Comparison of ENCODE assay signal across 16 cellular contexts in the genomic region with DNA sequence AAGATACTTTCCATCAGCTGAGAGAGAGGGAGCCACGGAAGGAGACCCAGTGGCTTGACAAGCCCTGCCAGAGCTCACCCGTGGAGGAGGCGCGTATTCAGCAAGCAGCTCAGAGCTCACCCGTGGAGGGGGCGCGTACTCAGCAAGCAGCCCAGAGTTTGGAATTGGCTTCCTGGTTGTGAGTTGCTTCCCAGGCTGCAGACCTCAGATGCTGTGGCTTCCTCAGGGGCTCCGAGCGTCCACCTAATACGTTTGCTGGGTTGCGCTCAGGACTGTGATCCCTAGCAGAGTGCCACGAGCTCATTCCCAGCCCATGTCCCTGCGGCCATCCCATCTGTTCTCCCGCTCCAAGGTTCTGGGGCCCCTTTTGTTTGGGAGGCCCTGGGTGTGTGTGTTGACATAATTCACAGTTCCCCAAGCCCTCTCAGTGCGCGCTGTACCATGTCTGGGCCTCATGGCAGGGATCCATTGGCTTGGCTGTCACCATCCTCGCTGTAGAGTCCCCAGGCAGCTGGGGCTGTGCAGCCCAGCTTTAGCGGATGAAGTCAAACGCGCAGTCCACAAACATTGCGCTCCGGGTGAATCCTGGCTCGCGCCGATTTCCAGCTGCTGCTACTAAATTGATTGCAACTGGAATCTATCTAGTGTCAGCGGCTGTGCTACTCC. TPM values are rescaled to one million over a fixed set of nuclear protein-coding genes. Genes with fewer than 3 reads are reported as not detected.
A peak's percentile ranks its signal among the peaks of the same experiment; 100 is the strongest.
DNase-seq lines count a peak whose midpoint lies in the region; ATAC-seq and TF ChIP-seq lines count a peak whose summit lies in the region.
"Had no signal": no experiment of that assay in that cellular context is flagged by ENCODE, and none has a peak within 500 bp of the region (broad histone marks: within the 10 kb centered on the region; RNA-seq: fewer than 3 reads in every experiment).

No MANE protein-coding gene starts in this region.

- H3F3A ChIP-seq in SK-N-SH (replicated peaks; ENCODE audit: insufficient read depth): no peaks in the 10 kb centered on the region

- no peak overlapping the region for H3K4me2 ChIP-seq in SK-N-SH

- no peak overlapping the region for H2AFZ ChIP-seq in SK-N-SH (ENCODE audit: low read depth)

- no peaks in the 10 kb centered on the region for H3K36me3 ChIP-seq in SK-N-SH (replicated peaks in 1 of 2; ENCODE audit: control insufficient read depth in 1 of 2, insufficient read depth in 2 of 2, low read length in 1 of 2)
- H3K36me3 ChIP-seq in brain microvascular endothelial cell (replicated peaks): no peaks in the 10 kb centered on the region
- H3K36me3 ChIP-seq in upper lobe of right lung: no peaks in the 10 kb centered on the region
- H3K36me3 ChIP-seq: upper lobe of left lung had no signal

- 55% methylated on average over 8 of the region's 26 CpGs for WGBS in SK-N-SH (ENCODE audit: low lambda C conversion rate)

- H3K9me3 Mint-ChIP-seq in chondrocyte (ENCODE audit: low read depth): no peaks in the 10 kb centered on the region
- H3K9me3 Mint-ChIP-seq: naive thymus-derived CD4-positive, alpha-beta T cell had no signal

- H3K4me3 Mint-ChIP-seq in chondrocyte (ENCODE audit: unreplicated experiment): no peak overlapping the region
- H3K4me3 Mint-ChIP-seq: naive thymus-derived CD4-positive, alpha-beta T cell had no signal

- ATAC-seq in SK-N-SH treated with all-trans-retinoic acid at 6 μM for 48 hours: no peak
- ATAC-seq in upper lobe of right lung: no peak
- no peak for ATAC-seq in GM19452 (IDR thresholded peaks at IDR 0.05; ENCODE audit: unreplicated experiment)
- no peak for ATAC-seq in HG03095 (IDR thresholded peaks at IDR 0.05; ENCODE audit: unreplicated experiment)
- ATAC-seq: naive thymus-derived CD4-positive, alpha-beta T cell had no signal

- no peak for TF ChIP-seq CTCF in SK-N-SH (IDR thresholded peaks at IDR 0.05)
- TF ChIP-seq CTCF in brain microvascular endothelial cell (IDR thresholded peaks at IDR 0.05; ENCODE audit: low read depth, low read length, missing control alignments): no peak
- no peak for TF ChIP-seq CTCF in upper lobe of right lung (IDR thresholded peaks at IDR 0.05)
- no peak for TF ChIP-seq CTCF in chondrocyte (IDR thresholded peaks at IDR 0.05)

- H3K9me3 ChIP-seq in SK-N-SH (no peaks in the 10 kb centered on the region), upper lobe of right lung (no peaks in the 10 kb centered on the region)
- H3K9me3 ChIP-seq: upper lobe of left lung had no signal

- H3K27ac Mint-ChIP-seq in chondrocyte (ENCODE audit: unreplicated experiment): no peak overlapping the region
- H3K27ac Mint-ChIP-seq: naive thymus-derived CD4-positive, alpha-beta T cell had no signal

- in situ Hi-C loops in brain microvascular endothelial cell (cut with HindIII; ENCODE audit: low pct_ligation_motif_present, low sequenced_read_pairs): no loop called here

- H3K27me3 ChIP-seq in SK-N-SH (ENCODE audit: insufficient read depth) (no peaks in the 10 kb centered on the region), brain microvascular endothelial cell (replicated peaks) (peaks cover 19% of the 10 kb centered on the region), upper lobe of right lung (peaks cover 58% of the 10 kb centered on the region)

- no peaks in the 10 kb centered on the region for H4K20me1 ChIP-seq in SK-N-SH (ENCODE audit: insufficient read depth)

- no peak overlapping the region for H3K9ac ChIP-seq in SK-N-SH

- peaks cover 5% of the 10 kb centered on the region for H3K4me1 Mint-ChIP-seq in chondrocyte (ENCODE audit: low read depth)

- CTCF ChIA-PET in SK-N-SH (lab: Yijun Ruan, JAX): interaction anchor here (1.1 to 7.2 kb wide), 10 partner anchors 14 to 1317 kb away, joined by 3 to 70 read pairs (median 20); no protein-coding TSS in a partner anchor

- no peaks in the 10 kb centered on the region for H3K36me3 Mint-ChIP-seq in chondrocyte (ENCODE audit: low read depth)

- TF ChIP-seq EP300 in SK-N-SH (IDR thresholded peaks at IDR 0.05; ENCODE audit: borderline replicate concordance in 1 of 2, low read depth in 1 of 2, low read length in 1 of 2): no peak

- H3K27me3 Mint-ChIP-seq in chondrocyte (ENCODE audit: low read depth): peaks cover 45% of the 10 kb centered on the region

- H3K79me2 ChIP-seq in SK-N-SH (ENCODE audit: insufficient read depth): no peaks in the 10 kb centered on the region

- DNase-seq in SK-N-SH (peak; percentile 49), brain microvascular endothelial cell (no peak), middle frontal gyrus (ENCODE audit: extremely low spot score, low spot score) (peak; percentile 60), upper lobe of right lung (peak; percentile 51), chondrocyte (ENCODE audit: low spot score) (no peak)
- DNase-seq: activated effector memory CD4-positive, alpha-beta T cell treated with anti-CD3 and anti-CD28 coated beads, Interleukin-2, amount 50 U/mL, for 16 hours; Calu3; MM.1S; naive thymus-derived CD4-positive, alpha-beta T cell; NCI-H446 treated with DMSO at 0.1 percent for 48 hours; stimulated activated CD4-positive, alpha-beta T cell treated with anti-CD3 and anti-CD28 coated beads, Interleukin-4, amount 100 ng/mL, for 4 hours; upper lobe of left lung had no signal

- POLR2A ChIA-PET in SK-N-SH (lab: Yijun Ruan, JAX): interaction anchor here (1.6 kb wide), 1 partner anchor 807 kb away, joined by 4 read pairs; no protein-coding TSS in a partner anchor

- H3K4me3 ChIP-seq in SK-N-SH (ENCODE audit: low read depth in 2 of 2, low read length in 1 of 2): no peak overlapping the region
- peak overlapping the region; percentile 1 for H3K4me3 ChIP-seq in brain microvascular endothelial cell (ENCODE audit: low read depth, low read length)
- H3K4me3 ChIP-seq in upper lobe of right lung: no peak overlapping the region

- peaks cover 0 to 26% of the 10 kb centered on the region in 2 experiments; a peak in 1 of 4 replicates for H3K4me1 ChIP-seq in SK-N-SH (ENCODE audit: control insufficient read depth in 1 of 2, insufficient read depth in 2 of 2, low read depth in 1 of 2, low read length in 1 of 2)
- no peaks in the 10 kb centered on the region for H3K4me1 ChIP-seq in upper lobe of right lung

- TF ChIP-seq RAD21 in SK-N-SH (IDR thresholded peaks at IDR 0.05; ENCODE audit: low read length): no peak

- intact Hi-C loops in upper lobe of right lung (cut with DNase I): no loop called here

- H3K27ac ChIP-seq in SK-N-SH (ENCODE audit: low read depth in 2 of 2, low read length in 1 of 2): no peak overlapping the region
- peak overlapping the region; percentile 21 for H3K27ac ChIP-seq in brain microvascular endothelial cell
- H3K27ac ChIP-seq in upper lobe of right lung: no peak overlapping the region
- H3K27ac ChIP-seq: upper lobe of left lung had no signal

- H3K9me2 ChIP-seq in SK-N-SH: no peaks in the 10 kb centered on the region

TF ChIP-seq in SK-N-SH, 30 proteins besides CTCF, POLR2A, EP300 and RAD21:
- TF ChIP-seq, protein P1, sequence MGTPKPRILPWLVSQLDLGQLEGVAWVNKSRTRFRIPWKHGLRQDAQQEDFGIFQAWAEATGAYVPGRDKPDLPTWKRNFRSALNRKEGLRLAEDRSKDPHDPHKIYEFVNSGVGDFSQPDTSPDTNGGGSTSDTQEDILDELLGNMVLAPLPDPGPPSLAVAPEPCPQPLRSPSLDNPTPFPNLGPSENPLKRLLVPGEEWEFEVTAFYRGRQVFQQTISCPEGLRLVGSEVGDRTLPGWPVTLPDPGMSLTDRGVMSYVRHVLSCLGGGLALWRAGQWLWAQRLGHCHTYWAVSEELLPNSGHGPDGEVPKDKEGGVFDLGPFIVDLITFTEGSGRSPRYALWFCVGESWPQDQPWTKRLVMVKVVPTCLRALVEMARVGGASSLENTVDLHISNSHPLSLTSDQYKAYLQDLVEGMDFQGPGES (IDR thresholded peaks at IDR 0.05; ENCODE audit: low read depth, low read length): no peak

TF ChIP-seq in SK-N-SH treated with all-trans-retinoic acid at 6 μM for 48 hours, 23 proteins besides CTCF, POLR2A, EP300 and RAD21:
- no peak for TF ChIP-seq TCF4 (CRISPR knock-in tag; IDR thresholded peaks at IDR 0.05; ENCODE audit: borderline replicate concordance)
- no peak for TF ChIP-seq CSDC2 (CRISPR knock-in tag; IDR thresholded peaks at IDR 0.05)
- no peak for TF ChIP-seq OSR1 (CRISPR knock-in tag; IDR thresholded peaks at IDR 0.05)
- TF ChIP-seq, protein P2, sequence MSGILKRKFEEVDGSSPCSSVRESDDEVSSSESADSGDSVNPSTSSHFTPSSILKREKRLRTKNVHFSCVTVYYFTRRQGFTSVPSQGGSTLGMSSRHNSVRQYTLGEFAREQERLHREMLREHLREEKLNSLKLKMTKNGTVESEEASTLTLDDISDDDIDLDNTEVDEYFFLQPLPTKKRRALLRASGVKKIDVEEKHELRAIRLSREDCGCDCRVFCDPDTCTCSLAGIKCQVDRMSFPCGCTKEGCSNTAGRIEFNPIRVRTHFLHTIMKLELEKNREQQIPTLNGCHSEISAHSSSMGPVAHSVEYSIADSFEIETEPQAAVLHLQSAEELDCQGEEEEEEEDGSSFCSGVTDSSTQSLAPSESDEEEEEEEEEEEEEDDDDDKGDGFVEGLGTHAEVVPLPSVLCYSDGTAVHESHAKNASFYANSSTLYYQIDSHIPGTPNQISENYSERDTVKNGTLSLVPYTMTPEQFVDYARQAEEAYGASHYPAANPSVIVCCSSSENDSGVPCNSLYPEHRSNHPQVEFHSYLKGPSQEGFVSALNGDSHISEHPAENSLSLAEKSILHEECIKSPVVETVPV (CRISPR knock-in tag; IDR thresholded peaks at IDR 0.05): no peak
- TF ChIP-seq, protein P3, sequence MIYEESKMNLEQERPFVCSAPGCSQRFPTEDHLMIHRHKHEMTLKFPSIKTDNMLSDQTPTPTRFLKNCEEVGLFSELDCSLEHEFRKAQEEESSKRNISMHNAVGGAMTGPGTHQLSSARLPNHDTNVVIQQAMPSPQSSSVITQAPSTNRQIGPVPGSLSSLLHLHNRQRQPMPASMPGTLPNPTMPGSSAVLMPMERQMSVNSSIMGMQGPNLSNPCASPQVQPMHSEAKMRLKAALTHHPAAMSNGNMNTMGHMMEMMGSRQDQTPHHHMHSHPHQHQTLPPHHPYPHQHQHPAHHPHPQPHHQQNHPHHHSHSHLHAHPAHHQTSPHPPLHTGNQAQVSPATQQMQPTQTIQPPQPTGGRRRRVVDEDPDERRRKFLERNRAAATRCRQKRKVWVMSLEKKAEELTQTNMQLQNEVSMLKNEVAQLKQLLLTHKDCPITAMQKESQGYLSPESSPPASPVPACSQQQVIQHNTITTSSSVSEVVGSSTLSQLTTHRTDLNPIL (CRISPR knock-in tag; IDR thresholded peaks at IDR 0.05; ENCODE audit: low read depth): no peak
- TF ChIP-seq ZFP3 (CRISPR knock-in tag; IDR thresholded peaks at IDR 0.05): no peak
- TF ChIP-seq PPARA (CRISPR knock-in tag; IDR thresholded peaks at IDR 0.05; ENCODE audit: borderline replicate concordance): no peak
- TF ChIP-seq ESRRG (CRISPR knock-in tag; IDR thresholded peaks at IDR 0.05): no peak

RNA-seq across cellular contexts. Expression of a gene that starts 3.6 kb away (rescaled TPM):
- not detected in 2 replicates for polyA plus RNA-seq in SK-N-SH (2012; rRNA removed)
- under 0.01 TPM in 1 of 2 replicates, not detected in the other for polyA plus RNA-seq in SK-N-SH (2012; cell fraction: cytosol; rRNA removed)
- polyA plus RNA-seq in SK-N-SH (2012; cell fraction: nucleus; rRNA removed): 0.01 TPM in 1 of 2 replicates, not detected in the other
- total RNA-seq in upper lobe of right lung (0.52 TPM), chondrocyte (0.73 TPM in 1 of 3 replicates, not detected in the others)
- total RNA-seq: Calu3 had no signal
- polyA plus RNA-seq: AG04450 had no signal

Comparison
In these comparisons a context has a peak if more than half of its experiments do, and no peak if none do; other contexts are left out.
1. DNase-seq: peak in SK-N-SH (single experiment), middle frontal gyrus (single experiment) and upper lobe of right lung (single experiment); none in brain microvascular endothelial cell (single experiment) and chondrocyte (single experiment).